ENCODE assay signal across 29 cellular contexts in the genomic region with DNA sequence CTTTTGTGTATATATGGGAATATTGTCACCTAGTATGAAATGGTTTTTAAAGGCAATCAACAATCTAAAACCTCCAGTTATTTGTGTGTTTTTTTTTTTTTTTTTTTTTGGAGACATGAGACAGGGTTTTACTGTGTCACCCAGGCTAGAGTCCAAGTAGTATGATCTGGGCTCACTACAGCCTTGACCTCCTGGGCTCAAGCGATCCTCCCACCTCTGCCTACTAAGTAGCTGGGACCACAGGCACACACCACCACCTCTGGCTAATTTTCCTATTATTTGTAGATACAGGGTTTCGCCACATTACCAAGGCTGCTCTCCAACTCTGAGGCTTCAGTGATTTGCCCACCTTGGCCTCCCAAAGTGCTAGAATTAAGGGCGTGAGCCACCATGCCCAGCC.
"Had no signal": no experiment of that assay in that cellular context is flagged by ENCODE, and none has a peak within 500 bp of the region (broad histone marks: within the 10 kb centered on the region; RNA-seq: fewer than 3 reads in every experiment).

No MANE protein-coding gene starts in this region.

- ATAC-seq: heart right ventricle; left cardiac atrium; left lung; pancreas; right cardiac atrium; stimulated activated effector memory CD8-positive, alpha-beta T cell treated with anti-CD3 and anti-CD28 coated beads, Interleukin-12 subunit alpha, Interleukin-12 subunit beta, amount 100 ng/mL, for 72 hours had no signal

- H3K4me3 Mint-ChIP-seq: mesothelial cell of epicardium; naive B cell; nephron; neural crest cell; stimulated activated effector memory CD8-positive, alpha-beta T cell treated with anti-CD3 and anti-CD28 coated beads, Interleukin-12 subunit alpha, Interleukin-12 subunit beta, amount 100 ng/mL, for 72 hours; stimulated activated naive CD8-positive, alpha-beta T cell treated with anti-CD3 and anti-CD28 coated beads, Interleukin-15, Interleukin-2, amounts not matched to agents 100 ng/mL and 50 ng/mL, for 24 hours had no signal

- H3K4me1 ChIP-seq: prostate gland, sigmoid colon, transverse colon, vagina had no signal

- H3K36me3 Mint-ChIP-seq: mesothelial cell of epicardium; stimulated activated effector memory CD8-positive, alpha-beta T cell treated with anti-CD3 and anti-CD28 coated beads, Interleukin-12 subunit alpha, Interleukin-12 subunit beta, amount 100 ng/mL, for 72 hours had no signal

- H3K9me3 ChIP-seq: left lung, pancreas, prostate gland, sigmoid colon, thyroid gland, transverse colon, upper lobe of left lung, vagina had no signal

- H3K4me1 Mint-ChIP-seq: nephron, neural crest cell had no signal

- FAIRE-seq: keratinocyte, pancreas, small intestine had no signal

- H3K27me3 ChIP-seq: heart right ventricle, hepatocyte, left lung, pancreas, sigmoid colon, spleen, thyroid gland, transverse colon, upper lobe of left lung, vagina had no signal

- DNase-seq: heart right ventricle; kidney glomerular epithelial cell; left cardiac atrium; left lung; mesendoderm; naive B cell; nucleus accumbens; pancreas; posterior cingulate gyrus; retina; right cardiac atrium; sigmoid colon; small intestine; spleen; stimulated activated CD4-positive, alpha-beta T cell treated with anti-CD3 and anti-CD28 coated beads, Interleukin-4, amount 100 ng/mL, for 24 hours; stimulated activated naive CD4-positive, alpha-beta T cell; thyroid gland; transverse colon; upper lobe of left lung had no signal

- H3K36me3 ChIP-seq: heart right ventricle, left lung, pancreas, prostate gland, sigmoid colon, thyroid gland, transverse colon, upper lobe of left lung, vagina had no signal

- H3K27me3 Mint-ChIP-seq: naive B cell; stimulated activated naive CD8-positive, alpha-beta T cell treated with anti-CD3 and anti-CD28 coated beads, Interleukin-15, Interleukin-2, amounts not matched to agents 100 ng/mL and 50 ng/mL, for 24 hours had no signal

- H3K4me2 ChIP-seq: hepatocyte had no signal

- H3K9me3 Mint-ChIP-seq: naive B cell; nephron; neural crest cell; stimulated activated effector memory CD8-positive, alpha-beta T cell treated with anti-CD3 and anti-CD28 coated beads, Interleukin-12 subunit alpha, Interleukin-12 subunit beta, amount 100 ng/mL, for 72 hours; stimulated activated naive CD8-positive, alpha-beta T cell treated with anti-CD3 and anti-CD28 coated beads, Interleukin-15, Interleukin-2, amounts not matched to agents 100 ng/mL and 50 ng/mL, for 24 hours had no signal

- H3K27ac Mint-ChIP-seq: mesothelial cell of epicardium; naive B cell; nephron; stimulated activated effector memory CD8-positive, alpha-beta T cell treated with anti-CD3 and anti-CD28 coated beads, Interleukin-12 subunit alpha, Interleukin-12 subunit beta, amount 100 ng/mL, for 72 hours; stimulated activated naive CD8-positive, alpha-beta T cell treated with anti-CD3 and anti-CD28 coated beads, Interleukin-15, Interleukin-2, amounts not matched to agents 100 ng/mL and 50 ng/mL, for 24 hours had no signal

- H2AFZ ChIP-seq: hepatocyte had no signal

- H3K27ac ChIP-seq: heart right ventricle, hepatocyte, left lung, pancreas, prostate gland, sigmoid colon, spleen, thyroid gland, transverse colon, upper lobe of left lung, vagina had no signal

- H3K4me3 ChIP-seq: heart right ventricle, hepatocyte, left lung, lung, pancreas, prostate gland, sigmoid colon, spleen, thyroid gland, transverse colon, upper lobe of left lung, vagina had no signal
